Comparison of ENCODE assay signal across 20 cellular contexts in the genomic region with DNA sequence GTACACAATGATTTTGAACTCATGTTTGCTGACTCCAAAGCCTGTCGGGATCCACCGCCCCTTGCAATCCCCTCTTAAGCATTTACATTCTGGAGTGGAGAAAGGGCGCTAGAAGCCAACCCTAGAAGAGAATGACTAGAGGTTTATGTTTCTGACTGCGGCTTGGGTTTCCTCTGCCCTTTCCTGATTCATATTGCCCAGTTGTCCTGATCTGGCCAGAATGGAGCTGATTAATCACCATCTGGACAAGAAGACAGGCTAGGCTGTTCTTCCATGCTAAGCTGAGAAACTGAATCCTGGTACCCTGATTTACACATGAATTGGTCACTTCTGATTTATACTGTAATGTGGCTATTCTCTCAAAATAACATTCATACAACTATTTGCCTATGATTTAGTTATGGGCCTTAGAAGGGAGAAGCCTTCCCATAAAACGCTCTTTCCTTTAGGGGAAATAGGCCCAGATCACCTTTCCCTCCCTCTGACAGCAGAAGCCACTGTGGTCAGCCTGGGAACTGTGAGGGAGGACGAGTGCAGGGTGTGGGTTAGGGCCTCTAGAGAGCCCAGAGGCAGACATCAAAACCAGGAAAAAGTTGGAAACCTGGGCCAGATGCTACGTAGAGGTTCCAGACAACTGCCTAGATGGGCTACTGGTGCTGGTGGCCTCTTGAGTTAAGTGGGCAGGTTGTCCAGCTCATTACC.
DNase-seq lines count a peak whose midpoint lies in the region; ATAC-seq and TF ChIP-seq lines count a peak whose summit lies in the region.
"Had no signal": no experiment of that assay in that cellular context is flagged by ENCODE, and none has a peak within 500 bp of the region (broad histone marks: within the 10 kb centered on the region; RNA-seq: fewer than 3 reads in every experiment).

No MANE protein-coding gene starts in this region.

- H3K9me3 ChIP-seq in HUES48 (ENCODE audit: control insufficient read depth, insufficient read depth, low read length): peaks cover 4% of the 10 kb centered on the region; the same call in 1 of the 2 replicates

- POLR2A ChIA-PET in activated CD8-positive, alpha-beta T cell treated with anti-CD3 and anti-CD28 coated beads for 36 hours (lab: Charles Lee): interaction anchor here (1.0 kb wide), 1 partner anchor 438 kb away, joined by 3 read pairs; the partner anchor contains the start of gene ATG5
- POLR2A ChIA-PET in activated CD8-positive, alpha-beta T cell treated with anti-CD3 and anti-CD28 coated beads, Interleukin-2, amount 10 ng/mL, durations not matched to agents 7 days and 5 days (lab: Charles Lee): no interaction called here

- H3K27ac Mint-ChIP-seq in activated CD8-positive, alpha-beta T cell treated with anti-CD3 and anti-CD28 coated beads for 36 hours: no peak overlapping the region
- no peak overlapping the region for H3K27ac Mint-ChIP-seq in activated CD8-positive, alpha-beta T cell treated with anti-CD3 and anti-CD28 coated beads, Interleukin-2, amount 10 ng/mL, durations not matched to agents 7 days and 5 days
- peak overlapping the region; percentile 78 for H3K27ac Mint-ChIP-seq in dendritic cell treated with granulocyte-macrophage colony-stimulating factor and Interleukin-4, amounts not matched to agents 40 ng/mL and 50 ng/mL, for 4 days
- H3K27ac Mint-ChIP-seq in stimulated activated naive B cell treated with anti-CD40 and anti-IgM and Interleukin-4, amounts not matched to agents 10 μg/mL and 1 μg/mL and 100 μg/mL, for 72 hours: peak overlapping the region; percentile 38
- H3K27ac Mint-ChIP-seq in activated CD4-positive, alpha-beta T cell treated with anti-CD3 and anti-CD28 coated beads, Interleukin-2, amount 10 ng/mL, durations not matched to agents 24 days and 14 days: no peak overlapping the region

- no peaks in the 10 kb centered on the region for H3K9me3 Mint-ChIP-seq in activated CD8-positive, alpha-beta T cell treated with anti-CD3 and anti-CD28 coated beads for 36 hours
- H3K9me3 Mint-ChIP-seq in activated CD8-positive, alpha-beta T cell treated with anti-CD3 and anti-CD28 coated beads, Interleukin-2, amount 10 ng/mL, durations not matched to agents 7 days and 5 days (ENCODE audit: insufficient read depth): no peaks in the 10 kb centered on the region
- H3K9me3 Mint-ChIP-seq in dendritic cell treated with granulocyte-macrophage colony-stimulating factor and Interleukin-4, amounts not matched to agents 40 ng/mL and 50 ng/mL, for 4 days: no peaks in the 10 kb centered on the region
- no peaks in the 10 kb centered on the region for H3K9me3 Mint-ChIP-seq in stimulated activated naive B cell treated with anti-CD40 and anti-IgM and Interleukin-4, amounts not matched to agents 10 μg/mL and 1 μg/mL and 100 μg/mL, for 72 hours
- H3K9me3 Mint-ChIP-seq in activated CD4-positive, alpha-beta T cell treated with anti-CD3 and anti-CD28 coated beads, Interleukin-2, amount 10 ng/mL, durations not matched to agents 24 days and 14 days: peaks cover 12% of the 10 kb centered on the region
- H3K9me3 Mint-ChIP-seq: activated T-cell treated with anti-CD3 and anti-CD28 coated beads, Interleukin-2, amount 50 U/mL, for 24 hours had no signal

- no peak for TF ChIP-seq CTCF in activated CD8-positive, alpha-beta T cell treated with anti-CD3 and anti-CD28 coated beads for 36 hours (IDR thresholded peaks at IDR 0.05)

- intact Hi-C loops in activated CD8-positive, alpha-beta T cell treated with anti-CD3 and anti-CD28 coated beads for 36 hours (cut with micrococcal nuclease): loop anchor here (10.0 kb wide), 1 partner anchor 152 kb away; no protein-coding TSS in a partner anchor
- intact Hi-C loops in dendritic cell treated with granulocyte-macrophage colony-stimulating factor and Interleukin-4, amounts not matched to agents 40 ng/mL and 50 ng/mL, for 4 days (cut with micrococcal nuclease): loop anchor here (2.0 kb wide), 1 partner anchor 14 kb away; no protein-coding TSS in a partner anchor
- intact Hi-C loops in activated CD4-positive, alpha-beta T cell treated with anti-CD3 and anti-CD28 coated beads, Interleukin-2, amount 10 ng/mL, durations not matched to agents 24 days and 14 days (cut with micrococcal nuclease): no loop called here

- peaks cover 12% of the 10 kb centered on the region for H3K4me1 Mint-ChIP-seq in activated CD8-positive, alpha-beta T cell treated with anti-CD3 and anti-CD28 coated beads for 36 hours (ENCODE audit: low read depth)
- peaks cover 29% of the 10 kb centered on the region for H3K4me1 Mint-ChIP-seq in activated CD8-positive, alpha-beta T cell treated with anti-CD3 and anti-CD28 coated beads, Interleukin-2, amount 10 ng/mL, durations not matched to agents 7 days and 5 days (ENCODE audit: low read depth)
- H3K4me1 Mint-ChIP-seq in dendritic cell treated with granulocyte-macrophage colony-stimulating factor and Interleukin-4, amounts not matched to agents 40 ng/mL and 50 ng/mL, for 4 days (ENCODE audit: low read depth): peaks cover 80% of the 10 kb centered on the region
- H3K4me1 Mint-ChIP-seq in stimulated activated naive B cell treated with anti-CD40 and anti-IgM and Interleukin-4, amounts not matched to agents 10 μg/mL and 1 μg/mL and 100 μg/mL, for 72 hours: peaks cover 37 to 50% of the 10 kb centered on the region in 2 donors
- H3K4me1 Mint-ChIP-seq in activated CD4-positive, alpha-beta T cell treated with anti-CD3 and anti-CD28 coated beads, Interleukin-2, amount 10 ng/mL, durations not matched to agents 24 days and 14 days: peaks cover 42% of the 10 kb centered on the region

- H3K4me3 Mint-ChIP-seq in activated CD8-positive, alpha-beta T cell treated with anti-CD3 and anti-CD28 coated beads for 36 hours: no peak overlapping the region
- no peak overlapping the region for H3K4me3 Mint-ChIP-seq in activated CD8-positive, alpha-beta T cell treated with anti-CD3 and anti-CD28 coated beads, Interleukin-2, amount 10 ng/mL, durations not matched to agents 7 days and 5 days
- no peak overlapping the region for H3K4me3 Mint-ChIP-seq in dendritic cell treated with granulocyte-macrophage colony-stimulating factor and Interleukin-4, amounts not matched to agents 40 ng/mL and 50 ng/mL, for 4 days
- no peak overlapping the region for H3K4me3 Mint-ChIP-seq in stimulated activated naive B cell treated with anti-CD40 and anti-IgM and Interleukin-4, amounts not matched to agents 10 μg/mL and 1 μg/mL and 100 μg/mL, for 72 hours
- H3K4me3 Mint-ChIP-seq in activated CD4-positive, alpha-beta T cell treated with anti-CD3 and anti-CD28 coated beads, Interleukin-2, amount 10 ng/mL, durations not matched to agents 24 days and 14 days: no peak overlapping the region
- H3K4me3 Mint-ChIP-seq: activated T-cell treated with anti-CD3 and anti-CD28 coated beads, Interleukin-2, amount 50 U/mL, for 24 hours had no signal

- H3K36me3 ChIP-seq in HUES48 (ENCODE audit: control insufficient read depth, insufficient read depth, low read length): no peaks in the 10 kb centered on the region
- H3K36me3 ChIP-seq: cardiac muscle cell had no signal

- peak overlapping the region; percentile 22 for H3K27ac ChIP-seq in HUES48 (ENCODE audit: low read depth, low read length)
- H3K27ac ChIP-seq: C4-2B, cardiac muscle cell, dorsolateral prefrontal cortex, VCaP had no signal

- H3K36me3 Mint-ChIP-seq in activated CD8-positive, alpha-beta T cell treated with anti-CD3 and anti-CD28 coated beads for 36 hours (ENCODE audit: low read depth): no peaks in the 10 kb centered on the region
- H3K36me3 Mint-ChIP-seq in activated CD8-positive, alpha-beta T cell treated with anti-CD3 and anti-CD28 coated beads, Interleukin-2, amount 10 ng/mL, durations not matched to agents 7 days and 5 days (ENCODE audit: low read depth): no peaks in the 10 kb centered on the region
- no peaks in the 10 kb centered on the region for H3K36me3 Mint-ChIP-seq in dendritic cell treated with granulocyte-macrophage colony-stimulating factor and Interleukin-4, amounts not matched to agents 40 ng/mL and 50 ng/mL, for 4 days (ENCODE audit: low read depth)
- H3K36me3 Mint-ChIP-seq in stimulated activated naive B cell treated with anti-CD40 and anti-IgM and Interleukin-4, amounts not matched to agents 10 μg/mL and 1 μg/mL and 100 μg/mL, for 72 hours: no peaks in the 10 kb centered on the region
- H3K36me3 Mint-ChIP-seq in activated CD4-positive, alpha-beta T cell treated with anti-CD3 and anti-CD28 coated beads, Interleukin-2, amount 10 ng/mL, durations not matched to agents 24 days and 14 days (ENCODE audit: low read depth): peaks cover 2% of the 10 kb centered on the region

- CTCF ChIA-PET in activated CD8-positive, alpha-beta T cell treated with anti-CD3 and anti-CD28 coated beads for 36 hours (lab: Charles Lee): no interaction called here
- CTCF ChIA-PET in activated CD8-positive, alpha-beta T cell treated with anti-CD3 and anti-CD28 coated beads, Interleukin-2, amount 10 ng/mL, durations not matched to agents 7 days and 5 days (lab: Charles Lee): no interaction called here

- H3K4me1 ChIP-seq in HUES48 (ENCODE audit: control insufficient read depth, insufficient read depth, low read length): peaks cover 14% of the 10 kb centered on the region; the same call in 1 of the 2 replicates

- H3K4me3 ChIP-seq in HUES48 (ENCODE audit: low read depth, low read length): no peak overlapping the region
- H3K4me3 ChIP-seq: cardiac muscle cell, dorsolateral prefrontal cortex had no signal

- H3K27me3 ChIP-seq in HUES48 (ENCODE audit: control insufficient read depth, insufficient read depth, low read length): no peaks in the 10 kb centered on the region
- H3K27me3 ChIP-seq: cardiac muscle cell, dorsolateral prefrontal cortex had no signal

- H3K9ac ChIP-seq in HUES48 (ENCODE audit: low read depth, low read length): no peak overlapping the region

- ATAC-seq in activated CD8-positive, alpha-beta T cell treated with anti-CD3 and anti-CD28 coated beads for 36 hours: peak; percentile 22
- no peak for ATAC-seq in activated CD8-positive, alpha-beta T cell treated with anti-CD3 and anti-CD28 coated beads, Interleukin-2, amount 10 ng/mL, durations not matched to agents 7 days and 5 days
- ATAC-seq in stimulated activated naive B cell treated with anti-CD40 and anti-IgM and Interleukin-4, amounts not matched to agents 10 μg/mL and 1 μg/mL and 100 μg/mL, for 72 hours (replicated peaks): no peak

- H3K27me3 Mint-ChIP-seq in activated CD8-positive, alpha-beta T cell treated with anti-CD3 and anti-CD28 coated beads for 36 hours: peaks cover 10% of the 10 kb centered on the region
- H3K27me3 Mint-ChIP-seq in activated CD8-positive, alpha-beta T cell treated with anti-CD3 and anti-CD28 coated beads, Interleukin-2, amount 10 ng/mL, durations not matched to agents 7 days and 5 days (ENCODE audit: low read depth): peaks cover 2% of the 10 kb centered on the region
- no peaks in the 10 kb centered on the region for H3K27me3 Mint-ChIP-seq in dendritic cell treated with granulocyte-macrophage colony-stimulating factor and Interleukin-4, amounts not matched to agents 40 ng/mL and 50 ng/mL, for 4 days
- H3K27me3 Mint-ChIP-seq in stimulated activated naive B cell treated with anti-CD40 and anti-IgM and Interleukin-4, amounts not matched to agents 10 μg/mL and 1 μg/mL and 100 μg/mL, for 72 hours: peaks cover 0 to 3% of the 10 kb centered on the region in 2 donors
- no peaks in the 10 kb centered on the region for H3K27me3 Mint-ChIP-seq in activated CD4-positive, alpha-beta T cell treated with anti-CD3 and anti-CD28 coated beads, Interleukin-2, amount 10 ng/mL, durations not matched to agents 24 days and 14 days

- DNase-seq in activated CD8-positive, alpha-beta T cell treated with anti-CD3 and anti-CD28 coated beads for 36 hours: no peak
- no peak for DNase-seq in activated CD8-positive, alpha-beta T cell treated with anti-CD3 and anti-CD28 coated beads, Interleukin-2, amount 10 ng/mL, durations not matched to agents 7 days and 5 days
- DNase-seq in stimulated activated naive B cell treated with anti-CD40 and anti-IgM and Interleukin-4, amounts not matched to agents 10 μg/mL and 1 μg/mL and 100 μg/mL, for 72 hours: no peak
- DNase-seq in activated T-cell treated with anti-CD3 and anti-CD28 coated beads for 4 hours: no peak
- no peak for DNase-seq in activated CD4-positive, alpha-beta T cell treated with anti-CD3 and anti-CD28 coated beads, Interleukin-2, amount 10 ng/mL, durations not matched to agents 24 days and 14 days
- DNase-seq in T1000 (lab: John Stamatoyannopoulos, UW): no peak
- DNase-seq: 8988T; amygdala; dorsolateral prefrontal cortex; kidney; MM.1S; NCI-H146; SIG-M5; stimulated activated CD4-positive, alpha-beta T cell treated with anti-CD3 and anti-CD28 coated beads, Interleukin-4, amount 100 ng/mL, for 4 hours had no signal

Comparison
In these comparisons a context has a peak if more than half of its experiments do, and no peak if none do; other contexts are left out.
1. H3K27ac Mint-ChIP-seq: peak in dendritic cell treated with granulocyte-macrophage colony-stimulating factor and Interleukin-4, amounts not matched to agents 40 ng/mL and 50 ng/mL, for 4 days (single experiment) and stimulated activated naive B cell treated with anti-CD40 and anti-IgM and Interleukin-4, amounts not matched to agents 10 μg/mL and 1 μg/mL and 100 μg/mL, for 72 hours (single experiment); none in activated CD8-positive, alpha-beta T cell treated with anti-CD3 and anti-CD28 coated beads for 36 hours (single experiment), activated CD8-positive, alpha-beta T cell treated with anti-CD3 and anti-CD28 coated beads, Interleukin-2, amount 10 ng/mL, durations not matched to agents 7 days and 5 days (single experiment) and activated CD4-positive, alpha-beta T cell treated with anti-CD3 and anti-CD28 coated beads, Interleukin-2, amount 10 ng/mL, durations not matched to agents 24 days and 14 days (single experiment).